21 cellular contexts compared by ENCODE assay signal in genomic region chr15:45674646-45675045, GRCh38. TPM values are rescaled to one million over a fixed set of nuclear protein-coding genes. Genes with fewer than 3 reads are reported as not detected.
A peak's percentile ranks its signal among the peaks of the same experiment; 100 is the strongest.
DNase-seq lines count a peak whose midpoint lies in the region; ATAC-seq and TF ChIP-seq lines count a peak whose summit lies in the region.
"Had no signal": no experiment of that assay in that cellular context is flagged by ENCODE, and none has a peak within 500 bp of the region (broad histone marks: within the 10 kb centered on the region; RNA-seq: fewer than 3 reads in every experiment).

No MANE protein-coding gene starts in this region.

- H3K9me3 Mint-ChIP-seq in natural killer cell, result no peaks in the 10 kb centered on the region
- no peaks in the 10 kb centered on the region for H3K9me3 Mint-ChIP-seq in natural killer cell treated with Interleukin-12 subunit alpha and Interleukin-12 subunit beta and Interleukin-15 and Interleukin-18, amount 100 ng/mL, for 72 hours
- H3K9me3 Mint-ChIP-seq: CD14-positive monocyte; CD8-positive, alpha-beta memory T cell; H9 had no signal

- H3K4me1 ChIP-seq in ovary (ENCODE audit: insufficient read depth), result no peaks in the 10 kb centered on the region
- H3K4me1 ChIP-seq: BLaER1 had no signal

- peaks cover 21% of the 10 kb centered on the region for H3K36me3 Mint-ChIP-seq in natural killer cell
- H3K36me3 Mint-ChIP-seq in natural killer cell treated with Interleukin-12 subunit alpha and Interleukin-12 subunit beta and Interleukin-15 and Interleukin-18, amount 100 ng/mL, for 72 hours, result peaks cover 36% of the 10 kb centered on the region

- no peak overlapping the region for H3K4me3 Mint-ChIP-seq in natural killer cell
- no peak overlapping the region for H3K4me3 Mint-ChIP-seq in natural killer cell treated with Interleukin-12 subunit alpha and Interleukin-12 subunit beta and Interleukin-15 and Interleukin-18, amount 100 ng/mL, for 72 hours
- H3K4me3 Mint-ChIP-seq: CD14-positive monocyte; CD8-positive, alpha-beta memory T cell; H9 had no signal

- no peak for TF ChIP-seq POLR2A in ovary (IDR thresholded peaks at IDR 0.05)

- H3K27me3 Mint-ChIP-seq in natural killer cell (ENCODE audit: low read depth in 2 of 2), result no peaks in the 10 kb centered on the region
- H3K27me3 Mint-ChIP-seq in natural killer cell treated with Interleukin-12 subunit alpha and Interleukin-12 subunit beta and Interleukin-15 and Interleukin-18, amount 100 ng/mL, for 72 hours, result no peaks in the 10 kb centered on the region
- H3K27me3 Mint-ChIP-seq: CD8-positive, alpha-beta memory T cell had no signal

- H3K4me1 Mint-ChIP-seq in natural killer cell, result peaks cover 0 to 9% of the 10 kb centered on the region in 2 donors
- H3K4me1 Mint-ChIP-seq in natural killer cell treated with Interleukin-12 subunit alpha and Interleukin-12 subunit beta and Interleukin-15 and Interleukin-18, amount 100 ng/mL, for 72 hours (ENCODE audit: low read depth in 2 of 2), result peaks cover 5 to 19% of the 10 kb centered on the region in 2 donors
- H3K4me1 Mint-ChIP-seq: CD14-positive monocyte, H9 had no signal

- H3K4me3 ChIP-seq in ovary, result no peak overlapping the region
- H3K4me3 ChIP-seq: BLaER1, GM12878 had no signal

- no peak overlapping the region for H3K27ac ChIP-seq in ovary
- H3K27ac ChIP-seq: BLaER1 had no signal

- no peak for ATAC-seq in natural killer cell
- no peak for ATAC-seq in natural killer cell treated with Interleukin-12 subunit alpha and Interleukin-12 subunit beta and Interleukin-15 and Interleukin-18, amount 100 ng/mL, for 72 hours
- ATAC-seq: GM12878, HepG2 had no signal

- intact Hi-C loops in natural killer cell (cut with micrococcal nuclease), result no loop called here
- intact Hi-C loops in ovary (cut with DNase I), result no loop called here

- H3K27me3 ChIP-seq in ovary, result no peaks in the 10 kb centered on the region
- H3K27me3 ChIP-seq: BLaER1 had no signal

- WGBS in ovary, 3 donors, result 62 to 68% (median 67%) methylated on average over 3 of the region's 3 CpGs

- TF ChIP-seq EP300 in ovary (IDR thresholded peaks at IDR 0.05), result no peak

- DNase-seq in NCI-H82 (lab: John Stamatoyannopoulos, UW), result peak; percentile 11
- no peak for DNase-seq in NCI-H82 treated with DMSO at 0.1 percent for 48 hours (lab: John Stamatoyannopoulos, UW; ENCODE audit: unreplicated experiment)
- DNase-seq in natural killer cell, result no peak
- DNase-seq in natural killer cell treated with Interleukin-12 subunit alpha and Interleukin-12 subunit beta and Interleukin-15 and Interleukin-18, amount 100 ng/mL, for 72 hours (ENCODE audit: low spot score), result no peak
- DNase-seq in fibroblast of peridontal ligament (ENCODE audit: extremely low read depth), result peak; percentile 34
- no peak for DNase-seq in islet precursor cell
- no peak for DNase-seq in ovary
- DNase-seq in T1000 (lab: John Stamatoyannopoulos, UW), result no peak
- DNase-seq: 8988T; CD8-positive, alpha-beta memory T cell; COR-L47; DMS 273 treated with DMSO at 0.1 percent for 48 hours; DMS53; DND-41; EL; GOT3; H9 had no signal

- no peaks in the 10 kb centered on the region for H3K9me3 ChIP-seq in ovary
- H3K9me3 ChIP-seq: BLaER1 had no signal

- TF ChIP-seq CTCF in natural killer cell (IDR thresholded peaks at IDR 0.05), result no peak
- no peak for TF ChIP-seq CTCF in ovary (IDR thresholded peaks at IDR 0.05)

- no peaks in the 10 kb centered on the region for H3K36me3 ChIP-seq in ovary
- H3K36me3 ChIP-seq: BLaER1 had no signal

- H3K27ac Mint-ChIP-seq in natural killer cell, result peak overlapping the region; percentile 5 to 23
- no peak overlapping the region for H3K27ac Mint-ChIP-seq in natural killer cell treated with Interleukin-12 subunit alpha and Interleukin-12 subunit beta and Interleukin-15 and Interleukin-18, amount 100 ng/mL, for 72 hours
- H3K27ac Mint-ChIP-seq: H9 had no signal

RNA-seq across cellular contexts. Expression of gene SQOR, which starts 39.8 kb away (rescaled TPM):
- 10 to 100 TPM; 22.8 to 36.5 (median 29.9) TPM for total RNA-seq in natural killer cell
- 100 to 1,000 TPM in 1 of 2 donors, 10 to 100 TPM in 1; 91.2 to 193 TPM for total RNA-seq in natural killer cell treated with Interleukin-12 subunit alpha and Interleukin-12 subunit beta and Interleukin-15 and Interleukin-18, amount 100 ng/mL, for 72 hours
- total RNA-seq in ovary, result 10 to 100 TPM in 5 of 7 donors, 1 to 10 TPM in 2; 5.5 to 28.1 (median 11.3) TPM
- polyA plus RNA-seq in ovary, result 10 to 100 TPM; 11.8 to 35.1 TPM

Comparison
In these comparisons a context has a peak if more than half of its experiments do, and no peak if none do; other contexts are left out.
1. DNase-seq: peak in NCI-H82 (single experiment) and fibroblast of peridontal ligament (single experiment); none in NCI-H82 treated with DMSO at 0.1 percent for 48 hours (single experiment), natural killer cell (single experiment), natural killer cell treated with Interleukin-12 subunit alpha and Interleukin-12 subunit beta and Interleukin-15 and Interleukin-18, amount 100 ng/mL, for 72 hours (single experiment), islet precursor cell (single experiment), ovary (0 of 5) and T1000 (single experiment).
2. H3K27ac Mint-ChIP-seq: peak in natural killer cell (2 of 2); none in natural killer cell treated with Interleukin-12 subunit alpha and Interleukin-12 subunit beta and Interleukin-15 and Interleukin-18, amount 100 ng/mL, for 72 hours (0 of 2).